ENCODE assay signal across 23 cellular contexts in the genomic region with DNA sequence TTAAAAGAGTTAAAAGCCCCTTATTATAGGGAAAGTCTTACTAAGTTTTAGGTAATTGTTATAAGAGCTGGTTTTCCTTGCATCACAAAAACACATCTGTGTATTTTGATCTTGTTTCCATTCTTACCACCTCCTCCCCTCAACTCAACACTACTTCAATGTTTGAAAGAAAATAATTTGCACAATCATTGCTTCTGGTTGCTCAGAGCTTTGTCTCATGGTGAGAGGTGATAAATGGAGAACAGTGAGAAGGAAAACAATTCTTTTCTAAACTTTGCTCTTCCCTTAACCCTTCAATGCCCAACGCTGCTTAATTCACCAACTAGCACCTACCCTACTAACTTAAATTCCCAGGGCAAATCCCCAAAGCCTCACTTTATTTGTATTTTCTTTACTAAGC.
"Had no signal": no experiment of that assay in that cellular context is flagged by ENCODE, and none has a peak within 500 bp of the region (broad histone marks: within the 10 kb centered on the region; RNA-seq: fewer than 3 reads in every experiment).

No MANE protein-coding gene starts in this region.

- H3K27me3 ChIP-seq: heart left ventricle, spleen, tibial artery, upper lobe of left lung, uterus had no signal

- H3K9me3 Mint-ChIP-seq: naive B cell; nephron; stimulated activated memory B cell treated with anti-CD40 and anti-IgM and Interleukin-4, amounts not matched to agents 10 μg/mL and 1 μg/mL and 100 μg/mL, for 72 hours; stimulated activated naive CD8-positive, alpha-beta T cell treated with anti-CD3 and anti-CD28 coated beads, Interleukin-15, Interleukin-2, amounts not matched to agents 100 ng/mL and 50 ng/mL, for 24 hours had no signal

- H3K27ac ChIP-seq: dorsolateral prefrontal cortex, heart left ventricle, psoas muscle, spleen, tibial artery, upper lobe of left lung, uterus had no signal

- H3K36me3 ChIP-seq: heart left ventricle, spleen, tibial artery, upper lobe of left lung, uterus had no signal

- DNase-seq: cortex of kidney; dorsolateral prefrontal cortex; effector CD8-positive, alpha-beta T cell; heart left ventricle; hippocampal formation; left colon; left ventricle myocardium superior; mesenchymal stem cell; naive B cell; psoas muscle; spleen; stimulated activated CD4-positive, alpha-beta T cell treated with anti-CD3 and anti-CD28 coated beads, Interleukin-15, amount 100 ng/mL, for 24 hours; stimulated activated CD4-positive, alpha-beta T cell treated with anti-CD3 and anti-CD28 coated beads, Interleukin-1b, Interleukin-23, amount 100 ng/mL, for 48 hours; stimulated activated CD4-positive, alpha-beta T cell treated with anti-CD3 and anti-CD28 coated beads, Interleukin-4, amount 100 ng/mL, for 24 hours; tibial artery; upper lobe of left lung; uterus had no signal

- H3K4me3 Mint-ChIP-seq: naive B cell; nephron; stimulated activated memory B cell treated with anti-CD40 and anti-IgM and Interleukin-4, amounts not matched to agents 10 μg/mL and 1 μg/mL and 100 μg/mL, for 72 hours; stimulated activated naive CD8-positive, alpha-beta T cell treated with anti-CD3 and anti-CD28 coated beads, Interleukin-15, Interleukin-2, amounts not matched to agents 100 ng/mL and 50 ng/mL, for 24 hours had no signal

- H3K9me3 ChIP-seq: psoas muscle, spleen, tibial artery, upper lobe of left lung, uterus had no signal

- H3K27me3 Mint-ChIP-seq: naive B cell; stimulated activated memory B cell treated with anti-CD40 and anti-IgM and Interleukin-4, amounts not matched to agents 10 μg/mL and 1 μg/mL and 100 μg/mL, for 72 hours; stimulated activated naive CD8-positive, alpha-beta T cell treated with anti-CD3 and anti-CD28 coated beads, Interleukin-15, Interleukin-2, amounts not matched to agents 100 ng/mL and 50 ng/mL, for 24 hours had no signal

- H3K4me3 ChIP-seq: dorsolateral prefrontal cortex, heart left ventricle, lung, psoas muscle, spleen, tibial artery, upper lobe of left lung, uterus had no signal

- H3K36me3 Mint-ChIP-seq: naive B cell; stimulated activated memory B cell treated with anti-CD40 and anti-IgM and Interleukin-4, amounts not matched to agents 10 μg/mL and 1 μg/mL and 100 μg/mL, for 72 hours had no signal

- H3K4me1 ChIP-seq: heart left ventricle, psoas muscle, spleen, tibial artery, upper lobe of left lung, uterus had no signal

- H3K27ac Mint-ChIP-seq: naive B cell; nephron; stimulated activated memory B cell treated with anti-CD40 and anti-IgM and Interleukin-4, amounts not matched to agents 10 μg/mL and 1 μg/mL and 100 μg/mL, for 72 hours; stimulated activated naive CD8-positive, alpha-beta T cell treated with anti-CD3 and anti-CD28 coated beads, Interleukin-15, Interleukin-2, amounts not matched to agents 100 ng/mL and 50 ng/mL, for 24 hours had no signal

- ATAC-seq: esophagus mucosa; heart left ventricle; left colon; left ventricle myocardium superior; psoas muscle; sciatic nerve; stimulated activated memory B cell treated with anti-CD40 and anti-IgM and Interleukin-4, amounts not matched to agents 10 μg/mL and 1 μg/mL and 100 μg/mL, for 72 hours had no signal

- H3K4me1 Mint-ChIP-seq: naive B cell; nephron; stimulated activated memory B cell treated with anti-CD40 and anti-IgM and Interleukin-4, amounts not matched to agents 10 μg/mL and 1 μg/mL and 100 μg/mL, for 72 hours had no signal
